Comparison of ENCODE assay signal across 23 cellular contexts in the genomic region with DNA sequence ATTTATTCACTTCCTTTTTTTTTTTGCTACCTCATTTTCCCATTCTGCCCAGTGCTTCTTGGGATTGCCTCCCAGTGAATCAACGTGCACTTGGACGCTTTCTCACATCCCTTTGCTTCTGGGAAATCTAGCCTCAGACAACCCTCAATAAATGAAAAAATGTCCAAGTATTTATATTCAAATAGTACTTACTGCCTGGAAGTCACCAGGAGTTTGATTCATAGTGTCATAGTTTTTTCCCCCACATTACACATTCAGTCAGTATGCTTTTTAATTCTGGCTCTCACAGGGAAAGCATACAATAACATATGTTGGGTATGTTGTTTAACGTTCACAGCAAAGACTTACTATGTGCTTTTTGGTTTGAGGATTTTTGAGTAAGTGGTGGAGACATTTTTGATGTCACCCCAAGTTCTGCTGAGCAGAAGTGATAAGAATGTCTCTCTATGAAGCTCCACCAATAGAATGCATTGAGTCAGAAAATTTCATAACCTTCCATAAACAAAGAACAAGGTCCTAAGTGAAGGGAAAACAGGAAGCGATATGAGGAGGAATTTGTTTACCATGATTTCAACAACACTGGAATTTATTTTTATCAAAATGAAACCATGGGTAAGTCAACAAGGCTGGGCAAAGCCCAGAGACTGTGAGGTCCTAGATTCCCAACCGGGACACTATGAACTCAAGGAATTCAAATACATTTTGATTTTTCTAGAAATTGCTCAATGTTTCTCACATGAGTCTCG.
A peak's percentile ranks its signal among the peaks of the same experiment; 100 is the strongest.
DNase-seq lines count a peak whose midpoint lies in the region; ATAC-seq and TF ChIP-seq lines count a peak whose summit lies in the region.
"Had no signal": no experiment of that assay in that cellular context is flagged by ENCODE, and none has a peak within 500 bp of the region (broad histone marks: within the 10 kb centered on the region; RNA-seq: fewer than 3 reads in every experiment).

No MANE protein-coding gene starts in this region.

- TF ChIP-seq CTCF in GM13977 (IDR thresholded peaks at IDR 0.05; ENCODE audit: extremely low read depth, insufficient read depth, missing control alignments) = no peak

- no peak for ATAC-seq in HG03565 (IDR thresholded peaks at IDR 0.05; ENCODE audit: unreplicated experiment)
- ATAC-seq: activated CD8-positive, alpha-beta memory T cell treated with anti-CD3 and anti-CD28 coated beads, Interleukin-2, amount 10 ng/mL, durations not matched to agents 7 days and 5 days; foreskin keratinocyte; stimulated activated naive CD8-positive, alpha-beta T cell treated with anti-CD3 and anti-CD28 coated beads, Interleukin-15, Interleukin-2, amounts not matched to agents 100 U/mL and 50 U/mL, for 24 hours had no signal

- DNase-seq in NCI-H226 = peak; percentile 5
- peak; percentile 88 for DNase-seq in amniotic epithelial cell (ENCODE audit: low read depth)
- peak; percentile 40 for DNase-seq in foreskin melanocyte
- DNase-seq in stromal cell of bone marrow (ENCODE audit: low read depth) = peak; percentile 19
- no peak for DNase-seq in activated naive CD4-positive, alpha-beta T cell (lab: John Stamatoyannopoulos, UW)
- no peak for DNase-seq in GM13977 (ENCODE audit: low spot score)
- DNase-seq in SKM-1 (lab: John Stamatoyannopoulos, UW; ENCODE audit: unreplicated experiment) = no peak
- DNase-seq: activated CD4-positive, alpha-beta T cell treated with anti-CD3 and anti-CD28 coated beads, Interleukin-2, amount 10 ng/mL, durations not matched to agents 24 days and 14 days; activated CD8-positive, alpha-beta memory T cell treated with anti-CD3 and anti-CD28 coated beads, Interleukin-2, amount 10 ng/mL, durations not matched to agents 7 days and 5 days; activated naive CD8-positive, alpha-beta T cell treated with anti-CD3 and anti-CD28 coated beads, Interleukin-2, amount 10 ng/mL, durations not matched to agents 7 days and 5 days; CD4-positive, alpha-beta memory T cell; cortex of kidney; DMS 273 treated with DMSO at 0.1 percent for 48 hours; hypothalamus; KG1; NCI-H1048; NCI-H187 treated with DMSO at 0.1 percent for 48 hours; NCI-H2227 treated with DMSO at 0.1 percent for 48 hours; Peyer's patch; stimulated activated naive CD8-positive, alpha-beta T cell treated with anti-CD3 and anti-CD28 coated beads, Interleukin-15, Interleukin-2, amounts not matched to agents 100 U/mL and 50 U/mL, for 24 hours; transverse colon had no signal

- in situ Hi-C loops in GM13977 (cut with MboI; ENCODE audit: low pct_unique_long_range_greater_than_20kb, low sequenced_read_pairs, unreplicated experiment) = no loop called here

Comparison
In these comparisons a context has a peak if more than half of its experiments do, and no peak if none do; other contexts are left out.
1. DNase-seq: peak in NCI-H226 (single experiment), amniotic epithelial cell (single experiment), foreskin melanocyte (single experiment) and stromal cell of bone marrow (single experiment); none in activated naive CD4-positive, alpha-beta T cell (0 of 4), GM13977 (single experiment) and SKM-1 (single experiment).